Comparison of ENCODE assay signal across 8 cellular contexts in the genomic region with DNA sequence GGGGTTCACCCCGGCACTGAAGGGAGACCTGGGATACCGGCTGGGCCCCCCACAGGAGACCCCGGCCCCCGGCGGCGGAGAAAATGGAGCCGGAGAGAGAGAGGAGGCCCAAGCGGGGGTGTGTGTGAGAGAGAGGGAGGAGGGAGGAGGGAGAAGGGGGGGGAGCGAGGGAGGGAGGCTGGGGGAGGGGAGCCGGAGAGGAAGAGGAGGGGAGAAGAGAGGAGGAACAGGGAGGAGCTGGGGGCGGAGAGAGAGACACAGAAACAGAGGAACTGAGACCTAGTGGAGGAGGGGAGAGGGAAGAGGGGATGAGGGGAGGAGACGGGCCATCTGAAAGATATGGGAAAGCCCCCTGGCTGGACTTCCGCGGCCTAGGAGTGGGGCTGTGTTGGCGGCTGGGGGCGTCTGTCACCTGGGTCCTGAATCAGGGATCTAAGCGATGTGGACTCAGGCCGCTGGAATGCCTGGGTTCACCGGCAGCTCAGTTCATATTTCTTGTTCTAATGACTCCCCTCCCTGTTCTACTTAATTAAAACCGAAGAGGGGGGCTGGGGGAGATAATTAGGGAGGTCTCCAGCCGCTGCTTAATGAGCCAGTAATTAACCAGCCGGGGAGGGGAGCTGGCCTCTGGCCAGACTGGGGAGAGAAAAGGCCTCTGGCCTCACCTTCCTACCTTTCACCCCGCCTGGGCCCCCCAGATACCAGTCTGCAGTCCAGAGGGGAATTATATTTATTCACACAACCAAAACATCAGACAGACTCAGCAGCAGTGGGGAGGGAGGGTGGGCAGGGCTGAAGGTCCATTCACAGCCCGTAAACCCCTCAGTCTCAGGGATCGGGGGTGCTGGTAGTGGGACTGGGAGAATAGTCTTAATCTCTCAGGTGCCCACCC. TPM values are rescaled to one million over a fixed set of nuclear protein-coding genes. Genes with fewer than 3 reads are reported as not detected.
DNase-seq lines count a peak whose midpoint lies in the region; ATAC-seq, FAIRE-seq and TF ChIP-seq lines count a peak whose summit lies in the region.

PBX2 (minus strand) TSS at position 149 of the 892 bp plus-strand sequence. CDS start 287 bp downstream, outside the sequence.

- H3K27me3 ChIP-seq in DND-41 (ENCODE audit: insufficient read depth, low read length, poor library complexity) (no peaks in the 10 kb centered on the region), HCT116 (ENCODE audit: insufficient read depth, low read length) (no peaks in the 10 kb centered on the region), pancreas (no peaks in the 10 kb centered on the region), thymus (ENCODE audit: control insufficient read depth, insufficient read depth) (no peaks in the 10 kb centered on the region)

- H2AFZ ChIP-seq in DND-41 (ENCODE audit: low read depth, low read length) (peak within 1 kb of the TSS; percentile 40; the same call in 1 of the 2 replicates), HCT116 (ENCODE audit: low read depth, low read length, poor library complexity, severe bottlenecking) (no peak within 1 kb of the TSS)

- peaks cover 40% of the 10 kb centered on the region for H3K36me3 ChIP-seq in DND-41 (ENCODE audit: insufficient read depth, low read length)
- H3K36me3 ChIP-seq in HCT116 (ENCODE audit: control insufficient read depth in 1 of 2, insufficient read depth in 2 of 2, low read length in 2 of 2): peaks cover 0 to 3% of the 10 kb centered on the region in 2 experiments; a peak in 2 of 4 replicates
- no peaks in the 10 kb centered on the region for H3K36me3 ChIP-seq in pancreas
- H3K36me3 ChIP-seq in thymus (ENCODE audit: control insufficient read depth, insufficient read depth): peaks cover 33% of the 10 kb centered on the region

- TF ChIP-seq POLR2A in HCT116 (IDR thresholded peaks at IDR 0.05; ENCODE audit: borderline replicate concordance, extremely low read depth, insufficient read depth, insufficient read length): peak; percentile 43

- intact Hi-C loops in HCT116 (cut with micrococcal nuclease) (no loop called here), Right ventricle myocardium inferior (cut with DNase I) (loop anchor here (10.0 kb wide), 1 partner anchor 1015 kb away; the partner anchor contains the start of genes HSD17B8, RING1, RXRB and SLC39A7), pancreas (cut with DNase I) (no loop called here)

- no peak for TF ChIP-seq RAD21 in HCT116 (IDR thresholded peaks at IDR 0.05; ENCODE audit: low read depth)

- H3K4me3 ChIP-seq in DND-41 (ENCODE audit: low read depth in 1 of 2, low read length in 2 of 2): peak within 1 kb of the TSS; percentile 70 to 86; a peak in 3 of 4 replicates
- peak within 1 kb of the TSS; percentile 80 to 84 for H3K4me3 ChIP-seq in HCT116 (replicated peaks in 1 of 2; ENCODE audit: low read depth in 1 of 2, low read length in 2 of 2)
- H3K4me3 ChIP-seq in pancreas: peak within 1 kb of the TSS; percentile 42 to 71 (median 52)
- peak within 1 kb of the TSS; percentile 92 for H3K4me3 ChIP-seq in thymus (ENCODE audit: low read length)

- RAD21 ChIA-PET in HCT116 (lab: Charles Lee; ENCODE audit: low non-redundant PET in 1 of 2, low total read pairs in 2 of 2, uncharacterized antibody in 2 of 2, unreplicated experiment in 2 of 2): no interaction called here

- peaks cover 79% of the 10 kb centered on the region for H3K4me1 ChIP-seq in DND-41 (ENCODE audit: insufficient read depth, low read length)
- H3K4me1 ChIP-seq in HCT116 (ENCODE audit: control insufficient read depth in 1 of 2, insufficient read depth in 2 of 2, low read length in 2 of 2): peaks cover 22 to 64% of the 10 kb centered on the region in 2 experiments
- H3K4me1 ChIP-seq in pancreas: peaks cover 0 to 11% (median 6%) of the 10 kb centered on the region in 3 donors
- peaks cover 44% of the 10 kb centered on the region for H3K4me1 ChIP-seq in thymus (ENCODE audit: control insufficient read depth, insufficient read depth, low read length)

- H3K4me2 ChIP-seq in DND-41 (ENCODE audit: insufficient read depth, low read length) (peak within 1 kb of the TSS; percentile 93), HCT116 (ENCODE audit: low read length) (peak within 1 kb of the TSS; percentile 81)

- no peak for FAIRE-seq in pancreas (lab: Jason Lieb, UNC)

- BruUV-seq in HCT116 (replicated peaks; lab: Mats Ljungman, UMichigan): TSS peak; percentile 98

- H3K9me2 ChIP-seq in HCT116 (ENCODE audit: insufficient read depth): no peaks in the 10 kb centered on the region

- POLR2A ChIA-PET in HCT116 (lab: Charles Lee): interaction anchor here (0.6 to 1.7 kb wide), 5 partner anchors 8 to 1257 kb away, joined by 3 to 4 read pairs (median 3); partner anchors contain the start of gene ATF6B

- WGBS in pancreas, 2 donors: 7 to 10% methylated on average over 21 to 25 of the region's 25 CpGs
- 10% methylated on average over 25 of the region's 25 CpGs for WGBS in thymus

- H3K9ac ChIP-seq in DND-41 (ENCODE audit: low read depth, low read length): peak within 1 kb of the TSS; percentile 78
- peak within 1 kb of the TSS; percentile 87 for H3K9ac ChIP-seq in HCT116 (ENCODE audit: low read length)

- ATAC-seq in DND-41 (ENCODE audit: insufficient read depth, low read depth) (peak; percentile 75), HCT116 (peak; percentile 69), Right ventricle myocardium inferior (peak; percentile 84), pancreas (peak; percentile 82 to 88 (median 87))

- H3K27ac ChIP-seq in DND-41 (ENCODE audit: low read length): peak within 1 kb of the TSS; percentile 96
- peak within 1 kb of the TSS; percentile 81 for H3K27ac ChIP-seq in HCT116 (ENCODE audit: low read depth, low read length)
- peak within 1 kb of the TSS; percentile 70 to 92 (median 73) for H3K27ac ChIP-seq in pancreas
- H3K27ac ChIP-seq in thymus (ENCODE audit: low read depth): peak within 1 kb of the TSS; percentile 93

- CTCF ChIA-PET in HCT116 (lab: Charles Lee): interaction anchor here (1.3 to 1.5 kb wide), 2 partner anchors 13 to 71 kb away, joined by 4 to 10 read pairs; no protein-coding TSS in a partner anchor

- no peaks in the 10 kb centered on the region for H4K20me1 ChIP-seq in DND-41 (ENCODE audit: insufficient read depth, low read length)
- no peaks in the 10 kb centered on the region for H4K20me1 ChIP-seq in HCT116 (ENCODE audit: insufficient read depth)

- DNase-seq in DND-41 (peak; percentile 95), HCT116 (ENCODE audit: low read depth, low spot score) (peak; percentile 66), NCI-H1105 treated with DMSO at 0.1 percent for 48 hours (lab: John Stamatoyannopoulos, UW) (peak; percentile 88), SW 1271 (lab: John Stamatoyannopoulos, UW) (peak; percentile 46 to 89), Right ventricle myocardium inferior (ENCODE audit: missing footprints) (peak; percentile 93), pancreas (peak; percentile 76 to 95 (median 88))
- peak; percentile 59 for DNase-seq in activated naive CD8-positive, alpha-beta T cell treated with anti-CD3 and anti-CD28 coated beads, Interleukin-2, amount 50 U/mL, for 16 hours (ENCODE audit: low read depth, low spot score)

- TF ChIP-seq CTCF in DND-41 (IDR thresholded peaks at IDR 0.05; ENCODE audit: borderline replicate concordance, extremely low read depth, low read length, poor library complexity, severe bottlenecking) (no peak), HCT116 (IDR thresholded peaks at IDR 0.05 in 2 of 3, conservative IDR thresholded peaks at IDR 0.05 in 1 of 3; ENCODE audit: borderline replicate concordance in 1 of 3, insufficient read depth in 1 of 3, low read depth in 2 of 3, low read length in 2 of 3) (no peak), pancreas (IDR thresholded peaks at IDR 0.05) (no peak)

- H3K79me2 ChIP-seq in DND-41 (ENCODE audit: insufficient read depth, low read length) (peaks cover 76% of the 10 kb centered on the region), HCT116 (ENCODE audit: insufficient read depth, low read length) (peaks cover 13% of the 10 kb centered on the region)

- no peaks in the 10 kb centered on the region for H3K9me3 ChIP-seq in DND-41 (ENCODE audit: insufficient read depth, low read length, severe bottlenecking)
- H3K9me3 ChIP-seq in HCT116 (ENCODE audit: control insufficient read depth in 1 of 2, insufficient read depth in 1 of 2, low read depth in 1 of 2, low read length in 2 of 2): no peaks in the 10 kb centered on the region
- no peaks in the 10 kb centered on the region for H3K9me3 ChIP-seq in pancreas
- no peaks in the 10 kb centered on the region for H3K9me3 ChIP-seq in thymus (ENCODE audit: control insufficient read depth)

TF ChIP-seq in HCT116, 20 proteins besides CTCF, POLR2A, EP300 and RAD21 (continues in another document):
- TF ChIP-seq TCF7L2 (IDR thresholded peaks at IDR 0.05; ENCODE audit: borderline replicate concordance, extremely low read depth, insufficient read depth, insufficient read length): peak; percentile 7
- no peak for TF ChIP-seq EZH2phosphoT487 (IDR thresholded peaks at IDR 0.05; ENCODE audit: borderline replicate concordance)
- TF ChIP-seq, protein P1, sequence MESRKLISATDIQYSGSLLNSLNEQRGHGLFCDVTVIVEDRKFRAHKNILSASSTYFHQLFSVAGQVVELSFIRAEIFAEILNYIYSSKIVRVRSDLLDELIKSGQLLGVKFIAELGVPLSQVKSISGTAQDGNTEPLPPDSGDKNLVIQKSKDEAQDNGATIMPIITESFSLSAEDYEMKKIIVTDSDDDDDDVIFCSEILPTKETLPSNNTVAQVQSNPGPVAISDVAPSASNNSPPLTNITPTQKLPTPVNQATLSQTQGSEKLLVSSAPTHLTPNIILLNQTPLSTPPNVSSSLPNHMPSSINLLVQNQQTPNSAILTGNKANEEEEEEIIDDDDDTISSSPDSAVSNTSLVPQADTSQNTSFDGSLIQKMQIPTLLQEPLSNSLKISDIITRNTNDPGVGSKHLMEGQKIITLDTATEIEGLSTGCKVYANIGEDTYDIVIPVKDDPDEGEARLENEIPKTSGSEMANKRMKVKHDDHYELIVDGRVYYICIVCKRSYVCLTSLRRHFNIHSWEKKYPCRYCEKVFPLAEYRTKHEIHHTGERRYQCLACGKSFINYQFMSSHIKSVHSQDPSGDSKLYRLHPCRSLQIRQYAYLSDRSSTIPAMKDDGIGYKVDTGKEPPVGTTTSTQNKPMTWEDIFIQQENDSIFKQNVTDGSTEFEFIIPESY (IDR thresholded peaks at IDR 0.05; ENCODE audit: extremely low read depth, insufficient replicate concordance, low read length): no peak
- no peak for TF ChIP-seq ELF1 (IDR thresholded peaks at IDR 0.05; ENCODE audit: borderline replicate concordance, low read depth)
- TF ChIP-seq FOSL1 (IDR thresholded peaks at IDR 0.05; ENCODE audit: low read depth): no peak
- TF ChIP-seq POLR2AphosphoS5 (IDR thresholded peaks at IDR 0.05; ENCODE audit: low read depth, low read length): peak; percentile 91
- TF ChIP-seq MAX (IDR thresholded peaks at IDR 0.05): no peak
- TF ChIP-seq SIN3A (IDR thresholded peaks at IDR 0.05; ENCODE audit: low read depth): no peak

RNA-seq across cellular contexts. Expression of gene PBX2, which starts in this region (rescaled TPM):
- total RNA-seq in HCT116 (2021; ENCODE audit: unreplicated experiment): 79.0 TPM
- 64.4 and 66.7 TPM in 2 replicates for polyA plus RNA-seq in HCT116 (2012)
- total RNA-seq in Right ventricle myocardium inferior: 42.9 TPM
- total RNA-seq in pancreas: 10 to 100 TPM; 20.4 to 45.7 (median 26.1) TPM
- polyA plus RNA-seq in pancreas: 10 to 100 TPM; 45.9 to 56.3 TPM
- polyA plus RNA-seq in thymus: 76.9 TPM

Comparison
In these comparisons a context has a peak if more than half of its experiments do, and no peak if none do; other contexts are left out.
1. Peak in every context shown above with its lines: DNase-seq, ATAC-seq, H3K4me3 ChIP-seq and H3K27ac ChIP-seq.